Comparison of ENCODE assay signal across 8 cellular contexts in genomic region chr3:77038928-77039605, GRCh38. TPM values are rescaled to one million over a fixed set of nuclear protein-coding genes. Genes with fewer than 3 reads are reported as not detected.
A peak's percentile ranks its signal among the peaks of the same experiment; 100 is the strongest.
DNase-seq lines count a peak whose midpoint lies in the region; ATAC-seq and TF ChIP-seq lines count a peak whose summit lies in the region.

No MANE protein-coding gene starts in this region.

- peaks cover 4 to 61% (median 13%) of the 10 kb centered on the region in 4 donors for H3K27me3 ChIP-seq in esophagus muscularis mucosa

- intact Hi-C loops in esophagus muscularis mucosa (cut with DNase I): loop anchor here (1.0 to 10.0 kb wide), 2 partner anchors 216 to 1606 kb away; no protein-coding TSS in a partner anchor

- 2% methylated on average over 26 of the region's 33 CpGs for WGBS in esophagus muscularis mucosa

- no peak for ATAC-seq in HG02970 (IDR thresholded peaks at IDR 0.05; ENCODE audit: low FRiP score, unreplicated experiment)

- no peaks in the 10 kb centered on the region for H3K36me3 Mint-ChIP-seq in neural crest cell (ENCODE audit: low read depth)

- peak; percentile 56 for DNase-seq in DMS 273 treated with DMSO at 0.1 percent for 48 hours (lab: John Stamatoyannopoulos, UW)
- peak; percentile 91 for DNase-seq in NCI-H69 (lab: John Stamatoyannopoulos, UW)
- no peak for DNase-seq in esophagus muscularis mucosa (ENCODE audit: extremely low spot score)
- no peak for DNase-seq in neural crest cell (ENCODE audit: low read depth, low spot score)
- no peak for DNase-seq in CD1c-positive myeloid dendritic cell (ENCODE audit: extremely low spot score)
- DNase-seq in SIG-M5 (lab: John Stamatoyannopoulos, UW): no peak
- DNase-seq in GM19240 (ENCODE audit: insufficient read length, low spot score): no peak

- H3K36me3 ChIP-seq in esophagus muscularis mucosa: no peaks in the 10 kb centered on the region

- no peak for TF ChIP-seq EP300 in esophagus muscularis mucosa (IDR thresholded peaks at IDR 0.05)

- H3K4me1 ChIP-seq in esophagus muscularis mucosa: peaks cover 17 to 22% (median 21%) of the 10 kb centered on the region in 4 donors

- no peak for TF ChIP-seq CTCF in esophagus muscularis mucosa (IDR thresholded peaks at IDR 0.05)
- peak; percentile 14 for TF ChIP-seq CTCF in neural crest cell (conservative IDR thresholded peaks at IDR 0.05)

- peak overlapping the region; percentile 50 to 61 (median 54) for H3K4me3 ChIP-seq in esophagus muscularis mucosa

- H3K27me3 Mint-ChIP-seq in neural crest cell (ENCODE audit: low read depth): peaks cover 38% of the 10 kb centered on the region

- H3K9me3 Mint-ChIP-seq in neural crest cell: no peaks in the 10 kb centered on the region

- H3K4me1 Mint-ChIP-seq in neural crest cell: peaks cover 39% of the 10 kb centered on the region

- no peaks in the 10 kb centered on the region for H3K9me3 ChIP-seq in esophagus muscularis mucosa

- H3K27ac Mint-ChIP-seq in neural crest cell (ENCODE audit: unreplicated experiment): peak overlapping the region; percentile 3

- no peak overlapping the region for H3K27ac ChIP-seq in esophagus muscularis mucosa (replicated peaks in 1 of 4)

- no peak for TF ChIP-seq POLR2A in esophagus muscularis mucosa (IDR thresholded peaks at IDR 0.05; ENCODE audit: low read depth)

- H3K4me3 Mint-ChIP-seq in neural crest cell: peak overlapping the region; percentile 88

RNA-seq across cellular contexts. Expression of gene ROBO2, which starts 0.8 kb away (rescaled TPM):
- total RNA-seq in esophagus muscularis mucosa: 1 to 10 TPM in 3 of 4 donors, under 1 TPM in 1; 0.83 to 2.1 (median 1.3) TPM
- 26.0 and 27.9 TPM in 2 replicates for total RNA-seq in neural crest cell

Comparison
In these comparisons a context has a peak if more than half of its experiments do, and no peak if none do; other contexts are left out.
1. DNase-seq: peak in DMS 273 treated with DMSO at 0.1 percent for 48 hours (single experiment) and NCI-H69 (single experiment); none in esophagus muscularis mucosa (single experiment), neural crest cell (single experiment), CD1c-positive myeloid dendritic cell (single experiment), SIG-M5 (single experiment) and GM19240 (single experiment).